ENCODE assay signal across 8 cellular contexts in genomic region chr1:155938220-155938627, GRCh38. TPM values are rescaled to one million over a fixed set of nuclear protein-coding genes. Genes with fewer than 3 reads are reported as not detected.
DNase-seq lines count a peak whose midpoint lies in the region; ATAC-seq, FAIRE-seq and TF ChIP-seq lines count a peak whose summit lies in the region.

No MANE protein-coding gene starts in this region.

- H3K79me2 ChIP-seq in H1 (ENCODE audit: control insufficient read depth in 1 of 2, insufficient read depth in 2 of 2, low read length in 2 of 2) = peaks cover 4 to 9% of the 10 kb centered on the region in 2 experiments; a peak in 3 of 4 replicates

- H3K27me3 ChIP-seq in H1 (replicated peaks in 1 of 4; ENCODE audit: control insufficient read depth in 3 of 4, extremely low read depth in 1 of 4, insufficient read depth in 3 of 4, low read length in 3 of 4) = no peaks in the 10 kb centered on the region

- 0% methylated on average over 1 of the region's 1 CpG; no CpG with 5 or more reads in 1 of the 2 experiments for WGBS in H1 (ENCODE audit: extremely low coverage in 1 of 2, insufficient coverage in 1 of 2, insufficient read length in 1 of 2, insufficient replicate concordance in 2 of 2, low coverage in 1 of 2, low lambda C conversion rate in 2 of 2, missing lambda C conversion rate in 1 of 2), 2 experiments

- H2BK20ac ChIP-seq in H1 (ENCODE audit: low read length) = no peak overlapping the region

- peak; percentile 87 to 88 for TF ChIP-seq RAD21 in H1 (IDR thresholded peaks at IDR 0.05 in 1 of 2, conservative IDR thresholded peaks at IDR 0.05 in 1 of 2; ENCODE audit: low read depth in 2 of 2, low read length in 2 of 2)

- peaks cover 0 to 2% (median 0%) of the 10 kb centered on the region in 4 experiments; a peak in 1 of 8 replicates for H3K36me3 ChIP-seq in H1 (ENCODE audit: control insufficient read depth in 2 of 4, insufficient read depth in 4 of 4, low read length in 3 of 4)

- no peak overlapping the region for H3K27ac ChIP-seq in H1 (ENCODE audit: low read depth, low read length)

- H4K5ac ChIP-seq in H1 (ENCODE audit: insufficient read length, low read depth, low read length) = no peak overlapping the region

- no peak overlapping the region for H2BK12ac ChIP-seq in H1 (ENCODE audit: low read depth, low read length)

- H4K91ac ChIP-seq in H1 (replicated peaks; ENCODE audit: insufficient read length, low read length) = no peak overlapping the region

- ATAC-seq in HG02610 (IDR thresholded peaks at IDR 0.05; ENCODE audit: unreplicated experiment) = no peak

- H3K4me1 Mint-ChIP-seq in activated naive CD4-positive, alpha-beta T cell treated with anti-CD3 and anti-CD28 coated beads, Interleukin-2, amount 10 ng/mL, durations not matched to agents 7 days and 5 days = peaks cover 44% of the 10 kb centered on the region

- H3K27me3 Mint-ChIP-seq in activated naive CD4-positive, alpha-beta T cell treated with anti-CD3 and anti-CD28 coated beads, Interleukin-2, amount 10 ng/mL, durations not matched to agents 7 days and 5 days = no peaks in the 10 kb centered on the region

- H3K9me3 ChIP-seq in H1 (ENCODE audit: insufficient read depth in 2 of 2, low read depth in 1 of 2, low read length in 1 of 2) = no peaks in the 10 kb centered on the region

- H2AFZ ChIP-seq in H1 (ENCODE audit: low read length) = no peak overlapping the region

- H3K4me1 ChIP-seq in H1 (replicated peaks in 1 of 4; ENCODE audit: control insufficient read depth in 3 of 4, insufficient read depth in 4 of 4, low read length in 3 of 4) = peaks cover 0 to 5% (median 0%) of the 10 kb centered on the region in 4 experiments; a peak in 4 of 7 replicates

- H2AK5ac ChIP-seq in H1 (ENCODE audit: low read depth, low read length) = no peak overlapping the region

- H3K23ac ChIP-seq in H1 (ENCODE audit: insufficient read length) = no peak overlapping the region

- H3K23me2 ChIP-seq in H1 (ENCODE audit: low read depth, low read length) = peaks cover 5% of the 10 kb centered on the region

- TF ChIP-seq POLR2A in H1 (IDR thresholded peaks at IDR 0.05; ENCODE audit: control extremely low read depth in 1 of 2, low read depth in 2 of 2, low read length in 2 of 2) = no peak

- no peak overlapping the region for H3K14ac ChIP-seq in H1 (ENCODE audit: insufficient read length)

- peak in 2 of 3 experiments; percentile 75 to 86; a peak in 3 of 4 replicates for TF ChIP-seq CTCF in H1 (IDR thresholded peaks at IDR 0.05; ENCODE audit: control extremely low read depth in 1 of 3, insufficient read depth in 1 of 3, low read depth in 1 of 3, low read length in 3 of 3)

- H3K9ac ChIP-seq in H1 (replicated peaks in 1 of 4; ENCODE audit: extremely low read depth in 1 of 4, low read depth in 3 of 4, low read length in 3 of 4) = no peak overlapping the region

- H3K36me3 Mint-ChIP-seq in activated naive CD4-positive, alpha-beta T cell treated with anti-CD3 and anti-CD28 coated beads, Interleukin-2, amount 10 ng/mL, durations not matched to agents 7 days and 5 days = no peaks in the 10 kb centered on the region

- no peak for TF ChIP-seq EP300 in H1 (IDR thresholded peaks at IDR 0.05; ENCODE audit: borderline replicate concordance in 1 of 2, low read depth in 2 of 2, low read length in 2 of 2)

- H3K9me3 Mint-ChIP-seq in activated naive CD4-positive, alpha-beta T cell treated with anti-CD3 and anti-CD28 coated beads, Interleukin-2, amount 10 ng/mL, durations not matched to agents 7 days and 5 days = no peaks in the 10 kb centered on the region

- no peaks in the 10 kb centered on the region for H3K79me1 ChIP-seq in H1 (ENCODE audit: low read depth, low read length)

- POLR2A ChIA-PET in H1 (lab: Charles Lee; ENCODE audit: partially characterized antibody) = interaction anchor here (0.8 to 4.8 kb wide), 8 partner anchors 8 to 185 kb away, joined by 3 to 27 read pairs (median 5); partner anchors contain the start of gene ARHGEF2

- H3K4me3 ChIP-seq in H1 (ENCODE audit: extremely low read depth in 1 of 4, insufficient read depth in 2 of 4, low read depth in 3 of 4, low read length in 4 of 4) = no peak overlapping the region

- no peak overlapping the region for H3K4ac ChIP-seq in H1 (replicated peaks; ENCODE audit: insufficient read length, low read depth, low read length)

- CTCF ChIA-PET in activated naive CD4-positive, alpha-beta T cell treated with anti-CD3 and anti-CD28 coated beads, Interleukin-2, amount 10 ng/mL, durations not matched to agents 7 days and 5 days (lab: Charles Lee) = interaction anchor here (0.7 to 5.7 kb wide), 27 partner anchors 8 to 687 kb away, joined by 3 to 130 read pairs (median 4); partner anchors contain the start of genes ARHGEF2 and RAB25
- CTCF ChIA-PET in H1 (lab: Charles Lee; ENCODE audit: partially characterized antibody) = interaction anchor here (0.6 to 5.3 kb wide), 26 partner anchors 9 to 196 kb away, joined by 3 to 49 read pairs (median 5); partner anchors contain the start of genes ARHGEF2 and SSR2

- H4K20me1 ChIP-seq in H1 (replicated peaks in 1 of 2; ENCODE audit: control insufficient read depth in 1 of 2, insufficient read depth in 2 of 2, low read length in 2 of 2) = peaks cover 0 to 1% of the 10 kb centered on the region in 2 experiments

- H3K4me3 Mint-ChIP-seq in activated naive CD4-positive, alpha-beta T cell treated with anti-CD3 and anti-CD28 coated beads, Interleukin-2, amount 10 ng/mL, durations not matched to agents 7 days and 5 days = no peak overlapping the region

- H2BK5ac ChIP-seq in H1 (ENCODE audit: low read depth, low read length) = no peak overlapping the region

- H3K4me2 ChIP-seq in H1 (ENCODE audit: insufficient read depth in 1 of 2, low read depth in 2 of 2, low read length in 2 of 2) = no peak overlapping the region

- no peak overlapping the region for H3K56ac ChIP-seq in H1 (replicated peaks; ENCODE audit: insufficient read length, low read depth, low read length)

- H2BK120ac ChIP-seq in H1 (replicated peaks; ENCODE audit: low read depth, low read length) = no peak overlapping the region

- no peak overlapping the region for H2BK15ac ChIP-seq in H1 (ENCODE audit: low read length)

- H3K27ac Mint-ChIP-seq in activated naive CD4-positive, alpha-beta T cell treated with anti-CD3 and anti-CD28 coated beads, Interleukin-2, amount 10 ng/mL, durations not matched to agents 7 days and 5 days = peak overlapping the region; percentile 1

- peak; percentile 49 for DNase-seq in activated naive CD4-positive, alpha-beta T cell treated with anti-CD3 and anti-CD28 coated beads, Interleukin-2, amount 10 ng/mL, durations not matched to agents 7 days and 5 days
- no peak for DNase-seq in activated naive CD4-positive, alpha-beta T cell (lab: John Stamatoyannopoulos, UW)
- DNase-seq in MV-4-11 (lab: John Stamatoyannopoulos, UW) (peak; percentile 70), SK-N-DZ (ENCODE audit: low spot score) (peak; percentile 74), H1 (ENCODE audit: low read depth in 1 of 2, low spot score in 2 of 2) (no peak), mucosa of gallbladder (ENCODE audit: low spot score) (peak; percentile 45)
- DNase-seq in effector CD8-positive, alpha-beta T cell (lab: John Stamatoyannopoulos, UW) = no peak

- H4K8ac ChIP-seq in H1 (ENCODE audit: extremely low read depth, insufficient read depth, low read length) = no peak overlapping the region

- no peak overlapping the region for H3K18ac ChIP-seq in H1 (ENCODE audit: extremely low read depth, low read length)

- peak; percentile 66 for FAIRE-seq in H1 (lab: Jason Lieb, UNC)

RNA-seq across cellular contexts. Expression of gene RXFP4, which starts 3.2 kb away (rescaled TPM):
- not detected in 2 replicates for polyA plus RNA-seq in SK-N-DZ (2014; cell fraction: cytosol; rRNA removed)
- polyA plus RNA-seq in SK-N-DZ (2014; cell fraction: nucleus; rRNA removed) = not detected in 2 replicates
- total RNA-seq in H1 (2021; fragmentation: NEBNext Ultra II Directional; extraction: Animal tissue kit (Norgen Biotek cat#: 25700)) = not detected in 2 replicates
- polyA plus RNA-seq in H1 (2011; rRNA removed) = 0.09 TPM in 1 of 2 replicates, not detected in the other
- not detected for polyA plus RNA-seq in H1 (2011; cell fraction: cytosol; rRNA removed)
- polyA plus RNA-seq in H1 (2011; cell fraction: nucleus; rRNA removed) = not detected
- 0.18 TPM in 1 of 4 replicates, not detected in the others for polyA plus RNA-seq in H1 (2012, experiment 1 of 2)
- polyA plus RNA-seq in H1 (2012, experiment 2 of 2) = not detected
- not detected for polyA plus RNA-seq in H1 (2013, experiment 1 of 2)
- polyA plus RNA-seq in H1 (2013, experiment 2 of 2) = not detected
- 0.15 TPM in 1 of 2 replicates, not detected in the other for polyA minus RNA-seq in H1 (2011; rRNA and poly(A)+ RNA removed)
- polyA minus RNA-seq in H1 (2011; cell fraction: cytosol; rRNA and poly(A)+ RNA removed) = not detected
- 0.70 TPM for polyA minus RNA-seq in H1 (2011; cell fraction: nucleus; rRNA and poly(A)+ RNA removed)
- total RNA-seq in mucosa of gallbladder = not detected

RNA-seq across cellular contexts. Expression of gene KHDC4, which starts 4.0 kb away (rescaled TPM):
- polyA plus RNA-seq in SK-N-DZ (2014; cell fraction: cytosol; rRNA removed) = 84.3 and 84.8 TPM in 2 replicates
- polyA plus RNA-seq in SK-N-DZ (2014; cell fraction: nucleus; rRNA removed) = 250 and 318 TPM in 2 replicates
- total RNA-seq in H1 (2021; fragmentation: NEBNext Ultra II Directional; extraction: Animal tissue kit (Norgen Biotek cat#: 25700)) = 53.4 and 56.6 TPM in 2 replicates
- polyA plus RNA-seq in H1 (2011; rRNA removed) = 59.9 and 81.1 TPM in 2 replicates
- 82.9 TPM for polyA plus RNA-seq in H1 (2011; cell fraction: cytosol; rRNA removed)
- polyA plus RNA-seq in H1 (2011; cell fraction: nucleus; rRNA removed) = 112 TPM
- 50.2 to 59.1 TPM (median 55.5 TPM) in 4 replicates for polyA plus RNA-seq in H1 (2012, experiment 1 of 2)
- 11.6 TPM for polyA plus RNA-seq in H1 (2012, experiment 2 of 2)
- 46.7 TPM for polyA plus RNA-seq in H1 (2013, experiment 1 of 2)
- 44.1 TPM for polyA plus RNA-seq in H1 (2013, experiment 2 of 2)
- 89.4 and 120 TPM in 2 replicates for polyA minus RNA-seq in H1 (2011; rRNA and poly(A)+ RNA removed)
- polyA minus RNA-seq in H1 (2011; cell fraction: cytosol; rRNA and poly(A)+ RNA removed) = 50.6 TPM
- 103 TPM for polyA minus RNA-seq in H1 (2011; cell fraction: nucleus; rRNA and poly(A)+ RNA removed)
- total RNA-seq in mucosa of gallbladder = 44.5 TPM

RNA-seq across cellular contexts. Expression of gene RIT1, which starts 27.1 kb away (rescaled TPM):
- polyA plus RNA-seq in SK-N-DZ (2014; cell fraction: cytosol; rRNA removed) = 17.5 and 27.2 TPM in 2 replicates
- polyA plus RNA-seq in SK-N-DZ (2014; cell fraction: nucleus; rRNA removed) = 15.0 and 20.5 TPM in 2 replicates
- total RNA-seq in H1 (2021; fragmentation: NEBNext Ultra II Directional; extraction: Animal tissue kit (Norgen Biotek cat#: 25700)) = 25.3 TPM in 2 replicates
- 19.7 and 26.8 TPM in 2 replicates for polyA plus RNA-seq in H1 (2011; rRNA removed)
- polyA plus RNA-seq in H1 (2011; cell fraction: cytosol; rRNA removed) = 26.9 TPM
- polyA plus RNA-seq in H1 (2011; cell fraction: nucleus; rRNA removed) = 10.2 TPM
- polyA plus RNA-seq in H1 (2012, experiment 1 of 2) = 25.7 to 29.6 TPM (median 27.8 TPM) in 4 replicates
- polyA plus RNA-seq in H1 (2012, experiment 2 of 2) = 3.2 TPM
- 8.1 TPM for polyA plus RNA-seq in H1 (2013, experiment 1 of 2)
- 8.5 TPM for polyA plus RNA-seq in H1 (2013, experiment 2 of 2)
- polyA minus RNA-seq in H1 (2011; rRNA and poly(A)+ RNA removed) = 41.7 and 49.5 TPM in 2 replicates
- 18.3 TPM for polyA minus RNA-seq in H1 (2011; cell fraction: cytosol; rRNA and poly(A)+ RNA removed)
- 14.1 TPM for polyA minus RNA-seq in H1 (2011; cell fraction: nucleus; rRNA and poly(A)+ RNA removed)
- 38.9 TPM for total RNA-seq in mucosa of gallbladder

RNA-seq across cellular contexts. Expression of gene ARHGEF2, which starts 40.1 kb away (rescaled TPM):
- polyA plus RNA-seq in SK-N-DZ (2014; cell fraction: cytosol; rRNA removed) = 27.9 and 32.8 TPM in 2 replicates
- 34.7 and 45.4 TPM in 2 replicates for polyA plus RNA-seq in SK-N-DZ (2014; cell fraction: nucleus; rRNA removed)
- total RNA-seq in H1 (2021; fragmentation: NEBNext Ultra II Directional; extraction: Animal tissue kit (Norgen Biotek cat#: 25700)) = 68.3 and 80.5 TPM in 2 replicates
- 42.7 and 55.0 TPM in 2 replicates for polyA plus RNA-seq in H1 (2011; rRNA removed)
- 36.0 TPM for polyA plus RNA-seq in H1 (2011; cell fraction: cytosol; rRNA removed)
- polyA plus RNA-seq in H1 (2011; cell fraction: nucleus; rRNA removed) = 102 TPM
- polyA plus RNA-seq in H1 (2012, experiment 1 of 2) = 54.6 to 83.3 TPM (median 61.5 TPM) in 4 replicates
- polyA plus RNA-seq in H1 (2012, experiment 2 of 2) = 40.4 TPM
- polyA plus RNA-seq in H1 (2013, experiment 1 of 2) = 27.1 TPM
- 27.2 TPM for polyA plus RNA-seq in H1 (2013, experiment 2 of 2)
- 67.3 and 87.2 TPM in 2 replicates for polyA minus RNA-seq in H1 (2011; rRNA and poly(A)+ RNA removed)
- polyA minus RNA-seq in H1 (2011; cell fraction: cytosol; rRNA and poly(A)+ RNA removed) = 29.9 TPM
- polyA minus RNA-seq in H1 (2011; cell fraction: nucleus; rRNA and poly(A)+ RNA removed) = 75.9 TPM
- 142 TPM for total RNA-seq in mucosa of gallbladder

Comparison
In these comparisons a context has a peak if more than half of its experiments do, and no peak if none do; other contexts are left out.
1. DNase-seq: peak in activated naive CD4-positive, alpha-beta T cell treated with anti-CD3 and anti-CD28 coated beads, Interleukin-2, amount 10 ng/mL, durations not matched to agents 7 days and 5 days (single experiment), MV-4-11 (single experiment), SK-N-DZ (single experiment) and mucosa of gallbladder (single experiment); none in activated naive CD4-positive, alpha-beta T cell (0 of 4), H1 (0 of 2) and effector CD8-positive, alpha-beta T cell (single experiment).